ENCODE assay signal across 8 cellular contexts in genomic region chr4:89111833-89112563, GRCh38. TPM values are rescaled to one million over a fixed set of nuclear protein-coding genes. Genes with fewer than 3 reads are reported as not detected.
DNase-seq lines count a peak whose midpoint lies in the region; ATAC-seq lines count a peak whose summit lies in the region.

No MANE protein-coding gene starts in this region.

- H3K4me1 ChIP-seq in iPS-18a (ENCODE audit: control insufficient read depth, low read depth, low read length): peaks cover 5% of the 10 kb centered on the region
- peaks cover 10 to 15% (median 12%) of the 10 kb centered on the region in 3 donors for H3K4me1 ChIP-seq in skeletal muscle tissue (ENCODE audit: control insufficient read depth in 3 of 3, insufficient read depth in 3 of 3, low read length in 3 of 3)

- H3K4me3 ChIP-seq in iPS-18a (ENCODE audit: low read length) (peak overlapping the region; percentile 84), skeletal muscle tissue (ENCODE audit: low read length in 3 of 3) (peak overlapping the region; percentile 74 to 85 (median 81))

- no peaks in the 10 kb centered on the region for H3K9me3 ChIP-seq in iPS-18a (ENCODE audit: control insufficient read depth, low read depth, low read length)
- H3K9me3 ChIP-seq in skeletal muscle tissue (ENCODE audit: control insufficient read depth in 3 of 3, low read length in 3 of 3): no peaks in the 10 kb centered on the region

- H3K36me3 ChIP-seq in iPS-18a (ENCODE audit: control insufficient read depth, low read depth, low read length): no peaks in the 10 kb centered on the region
- no peaks in the 10 kb centered on the region for H3K36me3 ChIP-seq in skeletal muscle tissue (ENCODE audit: control insufficient read depth in 3 of 3, insufficient read depth in 3 of 3, low read length in 3 of 3)

- ATAC-seq in GM21619 (IDR thresholded peaks at IDR 0.05; ENCODE audit: unreplicated experiment): no peak

- peaks cover 36% of the 10 kb centered on the region for H3K27me3 ChIP-seq in iPS-18a (ENCODE audit: control insufficient read depth, insufficient read depth, low read length)
- H3K27me3 ChIP-seq in skeletal muscle tissue (ENCODE audit: control insufficient read depth in 3 of 3, insufficient read depth in 3 of 3, low read length in 3 of 3): no peaks in the 10 kb centered on the region

- H3K27ac ChIP-seq in iPS-18a (ENCODE audit: low read length) (no peak overlapping the region), skeletal muscle tissue (ENCODE audit: low read depth, low read length) (peak overlapping the region; percentile 80)

- peak; percentile 21 for DNase-seq in DMS79 treated with DMSO at 0.1 percent for 48 hours (lab: John Stamatoyannopoulos, UW)
- DNase-seq in DMS79 (lab: John Stamatoyannopoulos, UW): no peak
- peak; percentile 66 for DNase-seq in LHCN-M2 (ENCODE audit: low read depth)
- peak; percentile 98 for DNase-seq in amniotic epithelial cell (ENCODE audit: low read depth)
- DNase-seq in stimulated activated CD4-positive, alpha-beta T cell treated with anti-CD3 and anti-CD28 coated beads, Interleukin-15, amount 100 ng/mL, for 24 hours: no peak

- H3K9ac ChIP-seq in iPS-18a (ENCODE audit: low read length): peak overlapping the region; percentile 66
- H3K9ac ChIP-seq in skeletal muscle tissue (ENCODE audit: low read depth in 1 of 3, low read length in 3 of 3): peak overlapping the region; percentile 80 to 91 (median 89)

RNA-seq across cellular contexts. Expression of gene TIGD2, which starts 0.7 kb away (rescaled TPM):
- total RNA-seq in LHCN-M2 (2014; rRNA removed) (10.6 and 11.5 TPM in 2 replicates), skeletal muscle tissue (5.2 TPM)
- polyA plus RNA-seq in LHCN-M2 (2012): 2.6 TPM

RNA-seq across cellular contexts. Expression of gene FAM13A, which starts 55.0 kb away (rescaled TPM):
- total RNA-seq in LHCN-M2 (2014; rRNA removed) (18.9 and 22.3 TPM in 2 replicates), skeletal muscle tissue (41.8 TPM)
- polyA plus RNA-seq in LHCN-M2 (2012): 3.6 TPM

Comparison
In these comparisons a context has a peak if more than half of its experiments do, and no peak if none do; other contexts are left out.
1. DNase-seq: peak in DMS79 treated with DMSO at 0.1 percent for 48 hours (single experiment), LHCN-M2 (single experiment) and amniotic epithelial cell (single experiment); none in DMS79 (single experiment) and stimulated activated CD4-positive, alpha-beta T cell treated with anti-CD3 and anti-CD28 coated beads, Interleukin-15, amount 100 ng/mL, for 24 hours (single experiment).